2 cellular contexts compared by ENCODE assay signal in the genomic region with DNA sequence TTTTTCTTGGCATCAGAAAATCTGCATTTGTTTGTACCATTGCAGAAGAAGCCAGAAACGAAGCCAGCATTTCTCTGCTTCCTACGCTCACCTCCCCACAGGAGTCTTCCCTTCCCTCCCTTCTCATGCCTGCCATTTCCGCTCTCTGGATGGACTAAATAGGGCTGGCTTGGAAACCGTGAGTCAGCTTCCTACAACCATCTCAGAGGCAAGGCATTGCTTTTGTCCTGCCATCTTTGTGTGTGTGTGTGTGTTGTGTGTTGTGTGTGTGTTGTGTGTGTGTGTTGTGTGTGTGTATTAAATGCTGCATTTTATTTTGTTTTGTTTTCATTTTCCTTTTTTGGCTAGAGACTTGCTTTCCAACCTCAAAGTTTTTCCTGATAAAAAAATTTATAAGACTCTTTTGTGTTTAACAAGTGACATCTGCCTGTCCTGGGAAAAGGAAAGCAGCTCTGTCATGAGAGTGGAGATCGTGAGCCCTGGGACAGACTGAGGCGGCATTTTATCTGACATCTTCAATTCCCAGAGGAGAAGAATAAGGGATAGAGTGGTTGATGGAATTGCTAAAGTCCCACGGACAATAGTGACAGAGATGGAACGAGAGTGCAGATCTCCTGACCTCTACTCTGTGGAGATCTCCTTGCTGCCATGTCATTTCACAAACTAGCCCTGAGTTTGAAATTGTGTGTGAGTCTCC.
A peak's percentile ranks its signal among the peaks of the same experiment; 100 is the strongest.
TF ChIP-seq lines count a peak whose summit lies in the region.

No MANE protein-coding gene starts in this region.

TF ChIP-seq in HEK293, 187 proteins besides CTCF, POLR2A, EP300 and RAD21 (continued from another document):
- TF ChIP-seq, protein P1, sequence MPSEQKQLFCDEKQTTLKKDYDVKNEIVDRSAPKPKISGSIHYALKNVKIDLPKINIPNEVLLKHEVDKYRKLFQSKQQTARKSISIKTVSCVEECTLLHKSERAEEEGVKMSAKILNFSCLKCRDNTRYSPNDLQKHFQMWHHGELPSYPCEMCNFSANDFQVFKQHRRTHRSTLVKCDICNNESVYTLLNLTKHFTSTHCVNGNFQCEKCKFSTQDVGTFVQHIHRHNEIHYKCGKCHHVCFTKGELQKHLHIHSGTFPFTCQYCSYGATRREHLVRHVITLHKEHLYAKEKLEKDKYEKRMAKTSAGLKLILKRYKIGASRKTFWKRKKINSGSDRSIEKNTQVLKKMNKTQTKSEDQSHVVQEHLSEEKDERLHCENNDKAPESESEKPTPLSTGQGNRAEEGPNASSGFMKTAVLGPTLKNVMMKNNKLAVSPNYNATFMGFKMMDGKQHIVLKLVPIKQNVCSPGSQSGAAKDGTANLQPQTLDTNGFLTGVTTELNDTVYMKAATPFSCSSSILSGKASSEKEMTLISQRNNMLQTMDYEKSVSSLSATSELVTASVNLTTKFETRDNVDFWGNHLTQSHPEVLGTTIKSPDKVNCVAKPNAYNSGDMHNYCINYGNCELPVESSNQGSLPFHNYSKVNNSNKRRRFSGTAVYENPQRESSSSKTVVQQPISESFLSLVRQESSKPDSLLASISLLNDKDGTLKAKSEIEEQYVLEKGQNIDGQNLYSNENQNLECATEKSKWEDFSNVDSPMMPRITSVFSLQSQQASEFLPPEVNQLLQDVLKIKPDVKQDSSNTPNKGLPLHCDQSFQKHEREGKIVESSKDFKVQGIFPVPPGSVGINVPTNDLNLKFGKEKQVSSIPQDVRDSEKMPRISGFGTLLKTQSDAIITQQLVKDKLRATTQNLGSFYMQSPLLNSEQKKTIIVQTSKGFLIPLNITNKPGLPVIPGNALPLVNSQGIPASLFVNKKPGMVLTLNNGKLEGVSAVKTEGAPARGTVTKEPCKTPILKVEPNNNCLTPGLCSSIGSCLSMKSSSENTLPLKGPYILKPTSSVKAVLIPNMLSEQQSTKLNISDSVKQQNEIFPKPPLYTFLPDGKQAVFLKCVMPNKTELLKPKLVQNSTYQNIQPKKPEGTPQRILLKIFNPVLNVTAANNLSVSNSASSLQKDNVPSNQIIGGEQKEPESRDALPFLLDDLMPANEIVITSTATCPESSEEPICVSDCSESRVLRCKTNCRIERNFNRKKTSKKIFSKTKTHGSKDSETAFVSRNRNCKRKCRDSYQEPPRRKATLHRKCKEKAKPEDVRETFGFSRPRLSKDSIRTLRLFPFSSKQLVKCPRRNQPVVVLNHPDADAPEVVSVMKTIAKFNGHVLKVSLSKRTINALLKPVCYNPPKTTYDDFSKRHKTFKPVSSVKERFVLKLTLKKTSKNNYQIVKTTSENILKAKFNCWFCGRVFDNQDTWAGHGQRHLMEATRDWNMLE (tag by site-specific recombination; conservative IDR thresholded peaks at IDR 0.05; ENCODE audit: low read depth), result no peak
- TF ChIP-seq ZNF785 (tag by site-specific recombination; IDR thresholded peaks at IDR 0.05) (no peak), HOXA7 (CRISPR knock-in tag; IDR thresholded peaks at IDR 0.05; ENCODE audit: borderline replicate concordance) (no peak), YY2 (tag by site-specific recombination; IDR thresholded peaks at IDR 0.05) (0 out of 2 replicates have a peak, but pooled peaks have one; percentile 17), ZNF24 (tag by site-specific recombination; IDR thresholded peaks at IDR 0.05) (no peak), ZNF18 (tag by site-specific recombination; IDR thresholded peaks at IDR 0.05) (no peak)
TF ChIP-seq in HEK293: peak in this region for 1.

TF ChIP-seq in WTC11, 78 proteins besides CTCF, POLR2A, EP300 and RAD21 (continued from another document):
- TF ChIP-seq, protein P2, sequence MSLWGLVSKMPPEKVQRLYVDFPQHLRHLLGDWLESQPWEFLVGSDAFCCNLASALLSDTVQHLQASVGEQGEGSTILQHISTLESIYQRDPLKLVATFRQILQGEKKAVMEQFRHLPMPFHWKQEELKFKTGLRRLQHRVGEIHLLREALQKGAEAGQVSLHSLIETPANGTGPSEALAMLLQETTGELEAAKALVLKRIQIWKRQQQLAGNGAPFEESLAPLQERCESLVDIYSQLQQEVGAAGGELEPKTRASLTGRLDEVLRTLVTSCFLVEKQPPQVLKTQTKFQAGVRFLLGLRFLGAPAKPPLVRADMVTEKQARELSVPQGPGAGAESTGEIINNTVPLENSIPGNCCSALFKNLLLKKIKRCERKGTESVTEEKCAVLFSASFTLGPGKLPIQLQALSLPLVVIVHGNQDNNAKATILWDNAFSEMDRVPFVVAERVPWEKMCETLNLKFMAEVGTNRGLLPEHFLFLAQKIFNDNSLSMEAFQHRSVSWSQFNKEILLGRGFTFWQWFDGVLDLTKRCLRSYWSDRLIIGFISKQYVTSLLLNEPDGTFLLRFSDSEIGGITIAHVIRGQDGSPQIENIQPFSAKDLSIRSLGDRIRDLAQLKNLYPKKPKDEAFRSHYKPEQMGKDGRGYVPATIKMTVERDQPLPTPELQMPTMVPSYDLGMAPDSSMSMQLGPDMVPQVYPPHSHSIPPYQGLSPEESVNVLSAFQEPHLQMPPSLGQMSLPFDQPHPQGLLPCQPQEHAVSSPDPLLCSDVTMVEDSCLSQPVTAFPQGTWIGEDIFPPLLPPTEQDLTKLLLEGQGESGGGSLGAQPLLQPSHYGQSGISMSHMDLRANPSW (CRISPR knock-in tag; conservative IDR thresholded peaks at IDR 0.05; ENCODE audit: low read depth), result no peak
- TF ChIP-seq EMX1 (CRISPR knock-in tag; IDR thresholded peaks at IDR 0.05) (no peak), ARID4B (CRISPR knock-in tag; IDR thresholded peaks at IDR 0.05; ENCODE audit: borderline replicate concordance) (no peak)
- TF ChIP-seq, protein P3, sequence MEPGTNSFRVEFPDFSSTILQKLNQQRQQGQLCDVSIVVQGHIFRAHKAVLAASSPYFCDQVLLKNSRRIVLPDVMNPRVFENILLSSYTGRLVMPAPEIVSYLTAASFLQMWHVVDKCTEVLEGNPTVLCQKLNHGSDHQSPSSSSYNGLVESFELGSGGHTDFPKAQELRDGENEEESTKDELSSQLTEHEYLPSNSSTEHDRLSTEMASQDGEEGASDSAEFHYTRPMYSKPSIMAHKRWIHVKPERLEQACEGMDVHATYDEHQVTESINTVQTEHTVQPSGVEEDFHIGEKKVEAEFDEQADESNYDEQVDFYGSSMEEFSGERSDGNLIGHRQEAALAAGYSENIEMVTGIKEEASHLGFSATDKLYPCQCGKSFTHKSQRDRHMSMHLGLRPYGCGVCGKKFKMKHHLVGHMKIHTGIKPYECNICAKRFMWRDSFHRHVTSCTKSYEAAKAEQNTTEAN (CRISPR knock-in tag; IDR thresholded peaks at IDR 0.05), result no peak
